In the genomic region with DNA sequence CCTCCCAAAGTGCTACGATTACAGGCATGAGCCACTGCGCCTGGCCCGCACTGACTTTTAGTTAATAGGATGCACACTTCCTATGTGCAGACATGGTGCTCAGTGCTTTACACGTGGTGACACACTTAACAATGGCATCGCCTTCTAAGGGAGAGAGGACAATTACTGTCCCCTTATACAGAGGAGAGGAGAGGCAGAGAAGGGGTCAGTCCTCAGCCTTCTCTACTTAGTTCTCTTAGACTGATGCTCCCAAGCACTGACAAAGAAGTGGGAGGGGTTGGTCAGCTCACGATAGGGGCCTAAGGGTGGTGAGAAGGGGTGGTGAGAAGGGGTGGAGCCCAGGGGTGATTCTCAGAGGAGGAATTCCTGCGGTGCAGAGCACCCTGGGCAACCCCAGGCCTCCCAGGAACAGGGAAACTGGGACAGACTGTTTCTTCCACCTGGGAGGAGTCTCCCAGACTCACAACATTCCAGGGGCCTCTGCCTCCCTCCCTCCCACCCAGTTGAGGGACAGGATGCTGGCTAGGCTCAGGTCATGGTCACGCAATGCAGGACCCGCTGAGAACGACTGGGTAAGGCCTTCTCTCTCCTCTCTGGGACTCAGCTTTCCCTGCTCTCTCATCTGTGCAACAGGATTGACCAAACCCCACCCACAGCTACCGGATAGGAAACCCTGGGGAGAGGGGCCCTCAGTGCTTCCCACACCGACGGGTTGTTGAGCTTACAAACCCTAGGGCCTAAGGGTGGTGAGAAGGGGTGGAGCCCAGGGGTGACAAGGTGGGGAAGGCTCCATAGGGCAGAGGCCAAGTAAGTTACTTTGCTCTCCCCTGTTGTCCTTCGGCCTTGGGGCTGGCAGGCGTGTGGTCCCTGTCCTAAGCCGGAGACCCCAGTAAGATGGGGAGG, we compare ENCODE assay signal across 8 cellular contexts. TPM values are rescaled to one million over a fixed set of nuclear protein-coding genes. Genes with fewer than 3 reads are reported as not detected.
DNase-seq lines count a peak whose midpoint lies in the region; ATAC-seq and TF ChIP-seq lines count a peak whose summit lies in the region.

No MANE protein-coding gene starts in this region.

- peaks cover 35% of the 10 kb centered on the region for H3K4me1 ChIP-seq in DOHH2 (ENCODE audit: control insufficient read depth, low read length)
- H3K4me1 ChIP-seq in adipocyte (ENCODE audit: control insufficient read depth, insufficient read depth, low read length): peaks cover 51% of the 10 kb centered on the region

- H3K79me2 ChIP-seq in DOHH2 (ENCODE audit: control insufficient read depth, low read length): peaks cover 79% of the 10 kb centered on the region

- TF ChIP-seq CTCF in DOHH2 (IDR thresholded peaks at IDR 0.05; ENCODE audit: low read depth, low read length, poor library complexity, severe bottlenecking): no peak
- TF ChIP-seq CTCF in GM13977 (IDR thresholded peaks at IDR 0.05; ENCODE audit: extremely low read depth, insufficient read depth, missing control alignments): no peak

- H3K27me3 ChIP-seq in DOHH2 (ENCODE audit: control insufficient read depth, low read length) (no peaks in the 10 kb centered on the region), adipocyte (replicated peaks; ENCODE audit: control insufficient read depth, insufficient read depth, low read length) (no peaks in the 10 kb centered on the region)

- H3K9me3 ChIP-seq in DOHH2 (ENCODE audit: control insufficient read depth, insufficient read depth, low read length) (no peaks in the 10 kb centered on the region), adipocyte (ENCODE audit: control insufficient read depth, low read length) (no peaks in the 10 kb centered on the region)

- H3K36me3 ChIP-seq in DOHH2 (ENCODE audit: control insufficient read depth, low read length) (peaks cover 22% of the 10 kb centered on the region), adipocyte (ENCODE audit: control insufficient read depth, insufficient read depth, low read length, severe bottlenecking) (no peaks in the 10 kb centered on the region)

- H3K4me2 ChIP-seq in DOHH2 (ENCODE audit: low read length): peak overlapping the region; percentile 81

- H3K9me2 ChIP-seq in DOHH2 (replicated peaks; ENCODE audit: control insufficient read depth, low read length): no peaks in the 10 kb centered on the region

- ATAC-seq in HG03521 (IDR thresholded peaks at IDR 0.05; ENCODE audit: unreplicated experiment): no peak

- peak overlapping the region; percentile 94 for H3K9ac ChIP-seq in adipocyte (ENCODE audit: low read length)

- H4K20me1 ChIP-seq in DOHH2 (ENCODE audit: control insufficient read depth, insufficient read depth, low read depth, low read length): no peaks in the 10 kb centered on the region; the same call in 1 of the 2 replicates

- H3F3A ChIP-seq in DOHH2 (ENCODE audit: control insufficient read depth, insufficient read depth): peaks cover 13% of the 10 kb centered on the region; the same call in 1 of the 2 replicates

- H3K27ac ChIP-seq in DOHH2 (ENCODE audit: low read depth, low read length): no peak overlapping the region
- peak overlapping the region; percentile 86 for H3K27ac ChIP-seq in substantia nigra (ENCODE audit: low read depth, low read length, poor library complexity, severe bottlenecking)

- in situ Hi-C loops in GM13977 (cut with MboI; ENCODE audit: low pct_unique_long_range_greater_than_20kb, low sequenced_read_pairs, unreplicated experiment): no loop called here

- DNase-seq in LHCN-M2 (ENCODE audit: low read depth): peak; percentile 70
- DNase-seq in adipocyte (ENCODE audit: low read depth): peak; percentile 61
- peak; percentile 96 for DNase-seq in kidney tubule cell (ENCODE audit: low spot score)
- DNase-seq in substantia nigra (lab: John Stamatoyannopoulos, UW): no peak
- DNase-seq in NCI-H345 treated with DMSO at 0.1 percent for 48 hours (lab: John Stamatoyannopoulos, UW; ENCODE audit: unreplicated experiment): no peak
- no peak for DNase-seq in GM13977 (ENCODE audit: low spot score)

- H3K4me3 ChIP-seq in DOHH2 (ENCODE audit: low read length) (peak overlapping the region; percentile 77), adipocyte (ENCODE audit: low read length) (peak overlapping the region; percentile 86)

RNA-seq across cellular contexts. Expression of a gene that starts 1.6 kb away (rescaled TPM):
- total RNA-seq in LHCN-M2 (2014; rRNA removed): 55.1 and 67.6 TPM in 2 replicates
- 45.6 TPM for polyA plus RNA-seq in LHCN-M2 (2012)

RNA-seq across cellular contexts. Expression of a gene that starts 9.3 kb away (rescaled TPM):
- total RNA-seq in LHCN-M2 (2014; rRNA removed): 127 and 128 TPM in 2 replicates
- 46.5 TPM for polyA plus RNA-seq in LHCN-M2 (2012)

RNA-seq across cellular contexts. Expression of a gene that starts 40.1 kb away (rescaled TPM):
- total RNA-seq in LHCN-M2 (2014; rRNA removed): 4.3 and 6.1 TPM in 2 replicates
- polyA plus RNA-seq in LHCN-M2 (2012): 2.1 TPM

Comparison
In these comparisons a context has a peak if more than half of its experiments do, and no peak if none do; other contexts are left out.
1. DNase-seq: peak in LHCN-M2 (single experiment), adipocyte (single experiment) and kidney tubule cell (single experiment); none in substantia nigra (0 of 49), NCI-H345 treated with DMSO at 0.1 percent for 48 hours (single experiment) and GM13977 (single experiment).